ENCODE assay signal across 1 cellular context in genomic region chr16:68283840-68284595, GRCh38.
TF ChIP-seq lines count a peak whose summit lies in the region.

No MANE protein-coding gene starts in this region.

TF ChIP-seq in IMR-90, 13 proteins besides CTCF, POLR2A, EP300 and RAD21:
- no peak for TF ChIP-seq CEBPB (IDR thresholded peaks at IDR 0.05; ENCODE audit: low read depth, low read length)
- TF ChIP-seq CHD1 (IDR thresholded peaks at IDR 0.05; ENCODE audit: low read depth, low read length), result no peak
